ENCODE assay signal across 26 cellular contexts in genomic region chr5:76679231-76679630, GRCh38. TPM values are rescaled to one million over a fixed set of nuclear protein-coding genes. Genes with fewer than 3 reads are reported as not detected.
DNase-seq lines count a peak whose midpoint lies in the region; ATAC-seq, FAIRE-seq and TF ChIP-seq lines count a peak whose summit lies in the region.
"Had no signal": no experiment of that assay in that cellular context is flagged by ENCODE, and none has a peak within 500 bp of the region (broad histone marks: within the 10 kb centered on the region; RNA-seq: fewer than 3 reads in every experiment).

No MANE protein-coding gene starts in this region.

- no peak overlapping the region for H3K4me3 ChIP-seq in AG09309 (ENCODE audit: control insufficient read depth, low read depth, low read length)
- H3K4me3 ChIP-seq: adrenal gland, cardiac muscle cell, GM12878, GM23338, K562, SJCRH30 had no signal

- intact Hi-C loops in left ventricle myocardium superior (cut with micrococcal nuclease) = no loop called here

- ATAC-seq in left ventricle myocardium superior = peak; percentile 81
- no peak for ATAC-seq in HG03457 (IDR thresholded peaks at IDR 0.05; ENCODE audit: unreplicated experiment)
- ATAC-seq: foreskin keratinocyte, GM12878, GM23338, K562, natural killer cell had no signal

- no peak for TF ChIP-seq CTCF in AG09309 (IDR thresholded peaks at IDR 0.05; ENCODE audit: control insufficient read depth, insufficient read depth, low read depth, low read length, missing control alignments)

- peak; percentile 27 for DNase-seq in AG09309 (ENCODE audit: low read depth)
- DNase-seq in RPMI7951 (ENCODE audit: low read depth) = peak; percentile 20
- peak; percentile 40 for DNase-seq in left ventricle myocardium superior
- DNase-seq in NOMO-1 treated with dmso at 0.1 percent for 144 hours (lab: John Stamatoyannopoulos, UW; ENCODE audit: unreplicated experiment) = no peak
- DNase-seq in Kasumi-1 (lab: John Stamatoyannopoulos, UW) = no peak
- DNase-seq in effector CD8-positive, alpha-beta T cell (lab: John Stamatoyannopoulos, UW) = no peak
- DNase-seq: activated CD4-positive, alpha-beta T cell treated with anti-CD3 and anti-CD28 coated beads, Interleukin-2, amount 50 U/mL, for 48 hours; activated gamma-delta T cell; CD4-positive, CD25-positive, alpha-beta regulatory T cell; foreskin keratinocyte; natural killer cell; NCI-H1694 treated with DMSO at 0.1 percent for 48 hours; NCI-H774; OCI-M1; SJCRH30; small intestine; stimulated activated CD4-positive, alpha-beta T cell treated with anti-CD3 and anti-CD28 coated beads, Interleukin-2, amount 100 ng/mL, for 48 hours; stimulated activated naive CD4-positive, alpha-beta T cell treated with Interleukin-2 at 50 U/mL for 16 hours; T-helper 2 cell had no signal

- peak; percentile 80 for FAIRE-seq in endometrium (lab: Jason Lieb, UNC)
- FAIRE-seq: GM12878, K562, small intestine had no signal

RNA-seq across cellular contexts. Expression of gene F2R, which starts 36.7 kb away (rescaled TPM):
- total RNA-seq in RPMI7951 (2014; rRNA removed; shearing (Covaris generic)) = 130 and 137 TPM in 2 replicates
- 7.2 TPM for total RNA-seq in left ventricle myocardium superior

RNA-seq across cellular contexts. Expression of gene F2RL2, which starts 56.0 kb away (rescaled TPM):
- 18.7 and 24.2 TPM in 2 replicates for total RNA-seq in RPMI7951 (2014; rRNA removed; shearing (Covaris generic))
- total RNA-seq in left ventricle myocardium superior = 0.27 TPM
- total RNA-seq: CD4-positive, CD25-positive, alpha-beta regulatory T cell; GM12878; natural killer cell had no signal

Comparison
In these comparisons a context has a peak if more than half of its experiments do, and no peak if none do; other contexts are left out.
1. DNase-seq: peak in AG09309 (single experiment), RPMI7951 (single experiment) and left ventricle myocardium superior (single experiment); none in NOMO-1 treated with dmso at 0.1 percent for 144 hours (single experiment), Kasumi-1 (0 of 2) and effector CD8-positive, alpha-beta T cell (single experiment).
2. RNA of gene F2R, which starts 36.7 kb away (total RNA-seq): 130 to 137 TPM in RPMI7951; 7.2 TPM in left ventricle myocardium superior (single experiment); every median in the first group is over 10 times any median in the second.
3. RNA of gene F2RL2, which starts 56.0 kb away (total RNA-seq): 18.7 to 24.2 TPM in RPMI7951; 0.27 TPM in left ventricle myocardium superior (single experiment); every median in the first group is over 10 times any median in the second.